Comparison of ENCODE assay signal across 26 cellular contexts in genomic region chr20:25013478-25014380, GRCh38. TPM values are rescaled to one million over a fixed set of nuclear protein-coding genes. Genes with fewer than 3 reads are reported as not detected.
DNase-seq lines count a peak whose midpoint lies in the region; ATAC-seq, FAIRE-seq and TF ChIP-seq lines count a peak whose summit lies in the region.
"Had no signal": no experiment of that assay in that cellular context is flagged by ENCODE, and none has a peak within 500 bp of the region (broad histone marks: within the 10 kb centered on the region; RNA-seq: fewer than 3 reads in every experiment).

No MANE protein-coding gene starts in this region.

- H3K9ac ChIP-seq in kidney (ENCODE audit: low read length in 2 of 2): no peak overlapping the region

- H3K36me3 ChIP-seq in kidney (ENCODE audit: control insufficient read depth in 1 of 2, insufficient read depth in 2 of 2, low read length in 2 of 2) (peaks cover 56 to 86% of the 10 kb centered on the region in 2 donors), sigmoid colon (peaks cover 19 to 86% (median 44%) of the 10 kb centered on the region in 4 donors)

- TF ChIP-seq EP300 in sigmoid colon (IDR thresholded peaks at IDR 0.05): no peak

- H3K4me1 ChIP-seq in kidney (ENCODE audit: control insufficient read depth in 1 of 2, insufficient read depth in 1 of 2, low read depth in 1 of 2, low read length in 2 of 2): peaks cover 3 to 6% of the 10 kb centered on the region in 2 donors
- H3K4me1 ChIP-seq in sigmoid colon: peaks cover 0 to 17% (median 8%) of the 10 kb centered on the region in 4 donors

- no peak overlapping the region for H3K27ac Mint-ChIP-seq in activated CD8-positive, alpha-beta memory T cell treated with anti-CD3 and anti-CD28 coated beads, Interleukin-2, amount 10 ng/mL, durations not matched to agents 7 days and 5 days
- H3K27ac Mint-ChIP-seq in CD14-positive monocyte: no peak overlapping the region
- H3K27ac Mint-ChIP-seq: B cell; CD8-positive, alpha-beta T cell; IgD-negative memory B cell had no signal

- no peaks in the 10 kb centered on the region for H3K27me3 ChIP-seq in sigmoid colon

- no peak overlapping the region for H3K4me3 Mint-ChIP-seq in activated CD8-positive, alpha-beta memory T cell treated with anti-CD3 and anti-CD28 coated beads, Interleukin-2, amount 10 ng/mL, durations not matched to agents 7 days and 5 days
- H3K4me3 Mint-ChIP-seq in CD14-positive monocyte: no peak overlapping the region
- H3K4me3 Mint-ChIP-seq: B cell; CD8-positive, alpha-beta T cell; GM23338; IgD-negative memory B cell had no signal

- CTCF ChIA-PET in activated CD8-positive, alpha-beta memory T cell treated with anti-CD3 and anti-CD28 coated beads, Interleukin-2, amount 10 ng/mL, durations not matched to agents 7 days and 5 days (lab: Charles Lee): no interaction called here

- no peak for TF ChIP-seq POLR2A in sigmoid colon (IDR thresholded peaks at IDR 0.05)

- H3K27me3 Mint-ChIP-seq in activated CD8-positive, alpha-beta memory T cell treated with anti-CD3 and anti-CD28 coated beads, Interleukin-2, amount 10 ng/mL, durations not matched to agents 7 days and 5 days: no peaks in the 10 kb centered on the region
- H3K27me3 Mint-ChIP-seq in CD14-positive monocyte (ENCODE audit: low read depth in 3 of 3): peaks cover 0 to under 1% (median 0%) of the 10 kb centered on the region in 3 donors
- H3K27me3 Mint-ChIP-seq: B cell, IgD-negative memory B cell had no signal

- no peaks in the 10 kb centered on the region for H3K36me3 Mint-ChIP-seq in activated CD8-positive, alpha-beta memory T cell treated with anti-CD3 and anti-CD28 coated beads, Interleukin-2, amount 10 ng/mL, durations not matched to agents 7 days and 5 days
- H3K36me3 Mint-ChIP-seq in CD14-positive monocyte: peaks cover 71 to 74% of the 10 kb centered on the region in 2 donors

- H3K27ac ChIP-seq in kidney (ENCODE audit: low read depth in 2 of 2, low read length in 2 of 2) (no peak overlapping the region), sigmoid colon (no peak overlapping the region)
- H3K27ac ChIP-seq: 22Rv1, HL-60 had no signal

- intact Hi-C loops in CD14-positive monocyte (cut with micrococcal nuclease): no loop called here
- intact Hi-C loops in kidney (cut with DNase I): no loop called here
- intact Hi-C loops in sigmoid colon (cut with DNase I): no loop called here

- DNase-seq in activated CD8-positive, alpha-beta memory T cell treated with anti-CD3 and anti-CD28 coated beads, Interleukin-2, amount 10 ng/mL, durations not matched to agents 7 days and 5 days: peak; percentile 35
- no peak for DNase-seq in activated CD8-positive, alpha-beta memory T cell treated with anti-CD3 and anti-CD28 coated beads for 24 hours
- peak; percentile 22 for DNase-seq in CD14-positive monocyte (ENCODE audit: low spot score)
- peak; percentile 46 for DNase-seq in kidney
- DNase-seq in sigmoid colon: peak; percentile 56
- DNase-seq in NCI-H82 treated with DMSO at 0.1 percent for 48 hours (lab: John Stamatoyannopoulos, UW; ENCODE audit: unreplicated experiment): no peak
- DNase-seq: CD8-positive, alpha-beta T cell; DND-41; Kasumi-1; MM.1S; NCI-H1105; NCI-H1694; NCI-H510A treated with DMSO at 0.1 percent for 48 hours; NCI-H82 had no signal

- TF ChIP-seq CTCF in CD14-positive monocyte (IDR thresholded peaks at IDR 0.05) (no peak), kidney (IDR thresholded peaks at IDR 0.05; ENCODE audit: borderline replicate concordance, extremely low read depth, insufficient read depth) (no peak), sigmoid colon (IDR thresholded peaks at IDR 0.05) (no peak)

- ATAC-seq in activated CD8-positive, alpha-beta memory T cell treated with anti-CD3 and anti-CD28 coated beads, Interleukin-2, amount 10 ng/mL, durations not matched to agents 7 days and 5 days: no peak
- no peak for ATAC-seq in GM21360 (IDR thresholded peaks at IDR 0.05; ENCODE audit: unreplicated experiment)
- no peak for ATAC-seq in HG03139 (IDR thresholded peaks at IDR 0.05; ENCODE audit: unreplicated experiment)
- ATAC-seq: CD8-positive, alpha-beta T cell; GM12878; GM23338; HCT116 had no signal

- 93 to 95% methylated on average over 25 of the region's 25 CpGs for WGBS in sigmoid colon, 2 donors

- H3K9me3 Mint-ChIP-seq in activated CD8-positive, alpha-beta memory T cell treated with anti-CD3 and anti-CD28 coated beads, Interleukin-2, amount 10 ng/mL, durations not matched to agents 7 days and 5 days (ENCODE audit: low read depth): no peaks in the 10 kb centered on the region
- no peaks in the 10 kb centered on the region for H3K9me3 Mint-ChIP-seq in CD14-positive monocyte
- H3K9me3 Mint-ChIP-seq: CD8-positive, alpha-beta T cell; GM23338; IgD-negative memory B cell had no signal

- H3K4me1 Mint-ChIP-seq in activated CD8-positive, alpha-beta memory T cell treated with anti-CD3 and anti-CD28 coated beads, Interleukin-2, amount 10 ng/mL, durations not matched to agents 7 days and 5 days: peaks cover 14% of the 10 kb centered on the region
- no peaks in the 10 kb centered on the region for H3K4me1 Mint-ChIP-seq in CD14-positive monocyte

- H3K9me3 ChIP-seq in kidney (ENCODE audit: control insufficient read depth in 1 of 2, low read length in 2 of 2): no peaks in the 10 kb centered on the region
- no peaks in the 10 kb centered on the region for H3K9me3 ChIP-seq in sigmoid colon

- H3K4me3 ChIP-seq in kidney (ENCODE audit: low read length in 2 of 2) (no peak overlapping the region), sigmoid colon (no peak overlapping the region)
- H3K4me3 ChIP-seq: GM12878, GM23338 had no signal

- FAIRE-seq in kidney (lab: Jason Lieb, UNC): no peak
- FAIRE-seq: G401.6, GM12878, GM18507, HTR-8/SVneo had no signal

RNA-seq across cellular contexts. Expression of gene APMAP, which starts 21.2 kb away (rescaled TPM):
- 10 to 100 TPM; 47.5 to 56.0 TPM for total RNA-seq in activated CD8-positive, alpha-beta memory T cell treated with anti-CD3 and anti-CD28 coated beads, Interleukin-2, amount 10 ng/mL, durations not matched to agents 7 days and 5 days
- polyA plus RNA-seq in CD14-positive monocyte (10 to 100 TPM; 73.2 to 74.0 TPM), kidney (ENCODE audit: insufficient read depth, low read depth, low replicate concordance) (79.7 TPM), sigmoid colon (10 to 100 TPM in 2 of 3 donors, 1 to 10 TPM in 1; 9.6 to 55.8 (median 25.2) TPM)
- total RNA-seq in kidney (90.9 TPM), sigmoid colon (10 to 100 TPM; 22.7 to 35.3 (median 28.9) TPM)

RNA-seq across cellular contexts. Expression of gene ACSS1, which starts 44.2 kb away (rescaled TPM):
- total RNA-seq in activated CD8-positive, alpha-beta memory T cell treated with anti-CD3 and anti-CD28 coated beads, Interleukin-2, amount 10 ng/mL, durations not matched to agents 7 days and 5 days: 10 to 100 TPM; 44.4 TPM
- 10 to 100 TPM; 27.6 to 32.0 TPM for polyA plus RNA-seq in CD14-positive monocyte
- 30.6 TPM for total RNA-seq in kidney
- polyA plus RNA-seq in kidney (ENCODE audit: insufficient read depth, low read depth, low replicate concordance): 72.3 TPM
- total RNA-seq in sigmoid colon: 10 to 100 TPM; 27.1 to 41.0 (median 30.5) TPM
- 10 to 100 TPM; 20.1 to 24.7 (median 21.0) TPM for polyA plus RNA-seq in sigmoid colon

Comparison
In these comparisons a context has a peak if more than half of its experiments do, and no peak if none do; other contexts are left out.
1. DNase-seq: peak in activated CD8-positive, alpha-beta memory T cell treated with anti-CD3 and anti-CD28 coated beads, Interleukin-2, amount 10 ng/mL, durations not matched to agents 7 days and 5 days (single experiment), CD14-positive monocyte (single experiment), kidney (single experiment) and sigmoid colon (single experiment); none in activated CD8-positive, alpha-beta memory T cell treated with anti-CD3 and anti-CD28 coated beads for 24 hours (single experiment) and NCI-H82 treated with DMSO at 0.1 percent for 48 hours (single experiment).